1 cellular context compared by ENCODE assay signal in the genomic region with DNA sequence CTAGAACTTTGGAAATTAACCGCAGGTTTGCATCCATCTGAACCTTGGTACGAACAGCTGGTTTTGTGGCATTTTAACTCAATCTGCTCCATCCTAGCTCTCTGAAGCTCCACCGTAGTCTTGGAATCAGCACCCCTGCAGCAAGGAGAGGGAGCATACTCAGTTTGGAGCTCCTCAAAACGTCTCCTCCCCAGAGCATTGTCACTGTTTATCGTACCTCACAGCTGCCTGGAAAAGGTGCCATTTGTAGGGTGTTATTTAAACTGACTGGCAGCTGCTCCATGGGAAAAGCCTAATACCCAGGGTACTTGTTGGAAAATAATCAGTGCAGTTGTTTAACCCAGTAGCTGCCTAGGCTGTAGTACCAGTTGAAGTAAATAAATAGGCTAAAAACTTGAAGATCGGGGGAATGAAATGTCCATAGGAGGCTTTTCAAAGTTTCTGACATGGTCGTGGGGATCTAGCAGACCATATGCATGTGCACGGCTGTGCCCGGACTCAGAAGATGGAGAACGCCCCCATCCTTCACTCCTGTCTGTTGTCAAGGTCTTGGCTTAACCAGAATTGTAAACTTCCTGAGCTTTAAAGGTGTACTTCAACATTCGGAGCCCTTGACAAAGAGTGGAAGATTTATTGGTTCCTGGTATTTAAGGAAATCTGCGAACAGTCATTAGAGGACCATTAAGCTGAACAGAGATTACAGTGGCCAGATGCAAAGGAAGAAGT.
TF ChIP-seq lines count a peak whose summit lies in the region.

No MANE protein-coding gene starts in this region.

TF ChIP-seq in H1, 55 proteins besides CTCF, POLR2A, EP300 and RAD21 (continued from another document):
- TF ChIP-seq, protein P1, sequence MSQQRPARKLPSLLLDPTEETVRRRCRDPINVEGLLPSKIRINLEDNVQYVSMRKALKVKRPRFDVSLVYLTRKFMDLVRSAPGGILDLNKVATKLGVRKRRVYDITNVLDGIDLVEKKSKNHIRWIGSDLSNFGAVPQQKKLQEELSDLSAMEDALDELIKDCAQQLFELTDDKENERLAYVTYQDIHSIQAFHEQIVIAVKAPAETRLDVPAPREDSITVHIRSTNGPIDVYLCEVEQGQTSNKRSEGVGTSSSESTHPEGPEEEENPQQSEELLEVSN (IDR thresholded peaks at IDR 0.05): 0 out of 2 replicates have a peak, but pooled peaks have one; percentile 10
- TF ChIP-seq KDM5A (IDR thresholded peaks at IDR 0.05; ENCODE audit: low read length): no peak
- TF ChIP-seq, protein P2, sequence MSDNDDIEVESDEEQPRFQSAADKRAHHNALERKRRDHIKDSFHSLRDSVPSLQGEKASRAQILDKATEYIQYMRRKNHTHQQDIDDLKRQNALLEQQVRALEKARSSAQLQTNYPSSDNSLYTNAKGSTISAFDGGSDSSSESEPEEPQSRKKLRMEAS (IDR thresholded peaks at IDR 0.05): no peak
- no peak for TF ChIP-seq POLR2AphosphoS5 (IDR thresholded peaks at IDR 0.05; ENCODE audit: low read depth, low read length)
- no peak for TF ChIP-seq TEAD4 (IDR thresholded peaks at IDR 0.05; ENCODE audit: low read depth, low read length)
